Comparison of ENCODE assay signal across 9 cellular contexts in genomic region chr19:23099966-23100365, GRCh38. TPM values are rescaled to one million over a fixed set of nuclear protein-coding genes. Genes with fewer than 3 reads are reported as not detected.
"Had no signal": no experiment of that assay in that cellular context is flagged by ENCODE, and none has a peak within 500 bp of the region (broad histone marks: within the 10 kb centered on the region; RNA-seq: fewer than 3 reads in every experiment).

No MANE protein-coding gene starts in this region.

- H3K4me1 Mint-ChIP-seq: GM23338, H9, IgD-negative memory B cell had no signal

- FAIRE-seq: H1, H54, HTR-8/SVneo had no signal

- H3K27me3 Mint-ChIP-seq: IgD-negative memory B cell had no signal

- H2AFZ ChIP-seq: GM23338 had no signal

- H3K4me2 ChIP-seq: GM23338 had no signal

- ATAC-seq: GM23338 had no signal

- H3K9me3 Mint-ChIP-seq: GM23338 had no signal

- DNase-seq: H9, HCEC 1CT, KBM-7 had no signal

- H3K27ac Mint-ChIP-seq: GM23338, H9, IgD-negative memory B cell had no signal

- H3K4me3 ChIP-seq: GM23338 had no signal

- H3K4me3 Mint-ChIP-seq: GM23338, H9, IgD-negative memory B cell had no signal

RNA-seq across cellular contexts. Expression of gene ZNF730, which starts 16.9 kb away (rescaled TPM):
- total RNA-seq: HT-29 had no signal
